Comparison of ENCODE assay signal across 16 cellular contexts in genomic region chr1:76068542-76068941, GRCh38. TPM values are rescaled to one million over a fixed set of nuclear protein-coding genes. Genes with fewer than 3 reads are reported as not detected.
DNase-seq lines count a peak whose midpoint lies in the region; ATAC-seq and TF ChIP-seq lines count a peak whose summit lies in the region.
"Had no signal": no experiment of that assay in that cellular context is flagged by ENCODE, and none has a peak within 500 bp of the region (broad histone marks: within the 10 kb centered on the region; RNA-seq: fewer than 3 reads in every experiment).

No MANE protein-coding gene starts in this region.

- no peak for TF ChIP-seq CTCF in cardiac fibroblast (IDR thresholded peaks at IDR 0.05; ENCODE audit: low read depth, low read length)

- no peak for ATAC-seq in HG03460 (IDR thresholded peaks at IDR 0.05; ENCODE audit: unreplicated experiment)
- no peak for ATAC-seq in left lobe of liver
- no peak for ATAC-seq in GM21360 (IDR thresholded peaks at IDR 0.05; ENCODE audit: unreplicated experiment)
- ATAC-seq: activated T-cell treated with anti-CD3 and anti-CD28 coated beads, Interleukin-2, amount 50 U/mL, for 72 hours; stimulated activated effector memory CD8-positive, alpha-beta T cell treated with anti-CD3 and anti-CD28 coated beads, Interleukin-12 subunit alpha, Interleukin-12 subunit beta, amount 100 ng/mL, for 72 hours had no signal

- peaks cover 42% of the 10 kb centered on the region for H3K4me1 ChIP-seq in ACC112 (ENCODE audit: control insufficient read depth, insufficient read depth, low read length, unreplicated experiment)
- H3K4me1 ChIP-seq: HAP-1 had no signal

- H3K4me3 ChIP-seq in ACC112 (ENCODE audit: low read depth, low read length) (peak overlapping the region; percentile 29; the same call in 1 of the 2 replicates), cardiac fibroblast (replicated peaks in 1 of 2; ENCODE audit: low read depth in 2 of 2, low read length in 2 of 2) (no peak overlapping the region)
- H3K4me3 ChIP-seq: HAP-1 had no signal

- peak overlapping the region; percentile 60 for H3K27ac ChIP-seq in ACC112 (ENCODE audit: low read depth, low read length)
- H3K27ac ChIP-seq: brain microvascular endothelial cell had no signal

- H3K36me3 ChIP-seq in ACC112 (ENCODE audit: insufficient read depth, low read length) = no peaks in the 10 kb centered on the region
- H3K36me3 ChIP-seq: brain microvascular endothelial cell, HAP-1 had no signal

- H2AFZ ChIP-seq in ACC112 (ENCODE audit: low read length, unreplicated experiment) = no peak overlapping the region

- DNase-seq in HS-5 (ENCODE audit: low read depth) (peak; percentile 47), cardiac fibroblast (ENCODE audit: low read depth in 2 of 2) (peak; percentile 11 to 35), kidney tubule cell (ENCODE audit: low spot score) (peak; percentile 56), left lobe of liver (ENCODE audit: low spot score) (no peak), NCI-H526 (lab: John Stamatoyannopoulos, UW) (no peak)
- DNase-seq: activated CD4-positive, alpha-beta T cell treated with anti-CD3 and anti-CD28 coated beads for 48 hours; activated T-cell treated with anti-CD3 and anti-CD28 coated beads, Interleukin-2, amount 50 U/mL, for 72 hours; AML-193; brain microvascular endothelial cell; retina; stimulated activated CD4-positive, alpha-beta T cell treated with anti-CD3 and anti-CD28 coated beads, Interleukin-4, amount 100 ng/mL, for 1 hour had no signal

- H3K79me2 ChIP-seq in ACC112 (ENCODE audit: control insufficient read depth, insufficient read depth, low read length, unreplicated experiment) = no peaks in the 10 kb centered on the region

- H3K27me3 ChIP-seq in ACC112 (ENCODE audit: insufficient read depth, low read length) = no peaks in the 10 kb centered on the region
- H3K27me3 ChIP-seq: brain microvascular endothelial cell had no signal

RNA-seq across cellular contexts. Expression of gene ST6GALNAC3, which starts 6.0 kb away (rescaled TPM):
- total RNA-seq in left lobe of liver = 2.6 TPM

Comparison
In these comparisons a context has a peak if more than half of its experiments do, and no peak if none do; other contexts are left out.
1. DNase-seq: peak in HS-5 (single experiment), cardiac fibroblast (2 of 2) and kidney tubule cell (single experiment); none in left lobe of liver (single experiment) and NCI-H526 (0 of 2).